15 cellular contexts compared by ENCODE assay signal in genomic region chr5:179150011-179150410, GRCh38.
DNase-seq lines count a peak whose midpoint lies in the region; ATAC-seq and TF ChIP-seq lines count a peak whose summit lies in the region.
"Had no signal": no experiment of that assay in that cellular context is flagged by ENCODE, and none has a peak within 500 bp of the region (broad histone marks: within the 10 kb centered on the region; RNA-seq: fewer than 3 reads in every experiment).

No MANE protein-coding gene starts in this region.

- no peak overlapping the region for H3K27ac ChIP-seq in lower lobe of right lung
- no peak overlapping the region for H3K27ac ChIP-seq in spleen
- H3K27ac ChIP-seq: 22Rv1 had no signal

- CTCF ChIA-PET in activated naive CD4-positive, alpha-beta T cell treated with anti-CD3 and anti-CD28 coated beads, Interleukin-2, amount 10 ng/mL, durations not matched to agents 7 days and 5 days (lab: Charles Lee), result no interaction called here
- CTCF ChIA-PET in activated naive CD4-positive, alpha-beta T cell treated with anti-CD3 and anti-CD28 coated beads for 36 hours (lab: Charles Lee), result no interaction called here

- no peak for TF ChIP-seq POLR2A in spleen (IDR thresholded peaks at IDR 0.05)

- TF ChIP-seq CTCF in lower lobe of right lung (IDR thresholded peaks at IDR 0.05) (no peak), spleen (IDR thresholded peaks at IDR 0.05 in 8 of 11, conservative IDR thresholded peaks at IDR 0.05 in 3 of 11) (no peak)

- H3K4me3 ChIP-seq in lower lobe of right lung (no peak overlapping the region), spleen (no peak overlapping the region)
- H3K4me3 ChIP-seq: GM23338 had no signal

- H3K4me1 ChIP-seq in lower lobe of right lung, result no peaks in the 10 kb centered on the region
- peaks cover 0 to 6% (median 0%) of the 10 kb centered on the region in 6 donors for H3K4me1 ChIP-seq in spleen
- H3K4me1 ChIP-seq: Caco-2 had no signal

- H3K4me3 Mint-ChIP-seq in activated naive CD4-positive, alpha-beta T cell treated with anti-CD3 and anti-CD28 coated beads, Interleukin-2, amount 10 ng/mL, durations not matched to agents 7 days and 5 days, result no peak overlapping the region
- no peak overlapping the region for H3K4me3 Mint-ChIP-seq in activated naive CD4-positive, alpha-beta T cell treated with anti-CD3 and anti-CD28 coated beads for 36 hours
- H3K4me3 Mint-ChIP-seq: CD8-positive, alpha-beta memory T cell; GM23338 had no signal

- H3K27me3 Mint-ChIP-seq in activated naive CD4-positive, alpha-beta T cell treated with anti-CD3 and anti-CD28 coated beads, Interleukin-2, amount 10 ng/mL, durations not matched to agents 7 days and 5 days, result peaks cover 8% of the 10 kb centered on the region
- no peaks in the 10 kb centered on the region for H3K27me3 Mint-ChIP-seq in activated naive CD4-positive, alpha-beta T cell treated with anti-CD3 and anti-CD28 coated beads for 36 hours (ENCODE audit: low read depth)

- WGBS in spleen, 5 donors, result 63 to 91% (median 86%) methylated on average over 7 of the region's 7 CpGs

- H3K27ac Mint-ChIP-seq in activated naive CD4-positive, alpha-beta T cell treated with anti-CD3 and anti-CD28 coated beads, Interleukin-2, amount 10 ng/mL, durations not matched to agents 7 days and 5 days, result no peak overlapping the region
- no peak overlapping the region for H3K27ac Mint-ChIP-seq in activated naive CD4-positive, alpha-beta T cell treated with anti-CD3 and anti-CD28 coated beads for 36 hours
- H3K27ac Mint-ChIP-seq: CD8-positive, alpha-beta memory T cell; GM23338 had no signal

- H3K9me3 ChIP-seq in lower lobe of right lung, result no peaks in the 10 kb centered on the region
- no peaks in the 10 kb centered on the region for H3K9me3 ChIP-seq in spleen
- H3K9me3 ChIP-seq: Caco-2 had no signal

- ATAC-seq in lower lobe of right lung (no peak), HG02870 (IDR thresholded peaks at IDR 0.05; ENCODE audit: unreplicated experiment) (no peak)
- ATAC-seq: GM23338 had no signal

- H3K9me3 Mint-ChIP-seq in activated naive CD4-positive, alpha-beta T cell treated with anti-CD3 and anti-CD28 coated beads, Interleukin-2, amount 10 ng/mL, durations not matched to agents 7 days and 5 days, result peaks cover 8% of the 10 kb centered on the region
- no peaks in the 10 kb centered on the region for H3K9me3 Mint-ChIP-seq in activated naive CD4-positive, alpha-beta T cell treated with anti-CD3 and anti-CD28 coated beads for 36 hours
- H3K9me3 Mint-ChIP-seq: GM23338 had no signal

- DNase-seq in activated naive CD4-positive, alpha-beta T cell treated with anti-CD3 and anti-CD28 coated beads, Interleukin-2, amount 10 ng/mL, durations not matched to agents 7 days and 5 days, result peak; percentile 9
- DNase-seq in activated naive CD4-positive, alpha-beta T cell treated with anti-CD3 and anti-CD28 coated beads for 36 hours, result no peak
- DNase-seq in cardiac septum (ENCODE audit: low spot score) (peak; percentile 62), lower lobe of right lung (peak; percentile 7), spleen (peak; percentile 53), NCI-H1105 (lab: John Stamatoyannopoulos, UW) (no peak), medulla oblongata (ENCODE audit: extremely low spot score) (no peak)
- DNase-seq: CD8-positive, alpha-beta memory T cell; DND-41; GDM1; H7 had no signal

- no peaks in the 10 kb centered on the region for H3K36me3 Mint-ChIP-seq in activated naive CD4-positive, alpha-beta T cell treated with anti-CD3 and anti-CD28 coated beads, Interleukin-2, amount 10 ng/mL, durations not matched to agents 7 days and 5 days
- no peaks in the 10 kb centered on the region for H3K36me3 Mint-ChIP-seq in activated naive CD4-positive, alpha-beta T cell treated with anti-CD3 and anti-CD28 coated beads for 36 hours (ENCODE audit: low read depth)
- H3K36me3 Mint-ChIP-seq: CD8-positive, alpha-beta memory T cell had no signal

- no peaks in the 10 kb centered on the region for H3K27me3 ChIP-seq in lower lobe of right lung (ENCODE audit: low read depth)
- no peaks in the 10 kb centered on the region for H3K27me3 ChIP-seq in spleen (replicated peaks in 1 of 7)

- H3K36me3 ChIP-seq in lower lobe of right lung, result no peaks in the 10 kb centered on the region
- H3K36me3 ChIP-seq in spleen, result peaks cover 0 to 71% (median 0%) of the 10 kb centered on the region in 6 donors

- H3K4me1 Mint-ChIP-seq in activated naive CD4-positive, alpha-beta T cell treated with anti-CD3 and anti-CD28 coated beads, Interleukin-2, amount 10 ng/mL, durations not matched to agents 7 days and 5 days, result peaks cover 8% of the 10 kb centered on the region
- H3K4me1 Mint-ChIP-seq in activated naive CD4-positive, alpha-beta T cell treated with anti-CD3 and anti-CD28 coated beads for 36 hours (ENCODE audit: low read depth), result peaks cover 22% of the 10 kb centered on the region
- H3K4me1 Mint-ChIP-seq: GM23338 had no signal

- intact Hi-C loops in activated naive CD4-positive, alpha-beta T cell treated with anti-CD3 and anti-CD28 coated beads for 36 hours (cut with micrococcal nuclease), result no loop called here
- intact Hi-C loops in cardiac septum (cut with DNase I), result no loop called here
- intact Hi-C loops in lower lobe of right lung (cut with DNase I), result no loop called here
- intact Hi-C loops in spleen (cut with DNase I; ENCODE audit: low total_unique reads), result no loop called here

Comparison
In these comparisons a context has a peak if more than half of its experiments do, and no peak if none do; other contexts are left out.
1. DNase-seq: peak in activated naive CD4-positive, alpha-beta T cell treated with anti-CD3 and anti-CD28 coated beads, Interleukin-2, amount 10 ng/mL, durations not matched to agents 7 days and 5 days (single experiment), cardiac septum (single experiment), lower lobe of right lung (single experiment) and spleen (single experiment); none in activated naive CD4-positive, alpha-beta T cell treated with anti-CD3 and anti-CD28 coated beads for 36 hours (single experiment), NCI-H1105 (single experiment) and medulla oblongata (single experiment).